In genomic region chr1:149103109-149104081, GRCh38 we compare ENCODE assay signal across 1 cellular context.
TF ChIP-seq lines count a peak whose summit lies in the region.

Gene NBPF9, minus strand, starts transcription at chr1:149103551. Its CDS starts 21,412 bp downstream, at chr1:149082139.

TF ChIP-seq in K562, 482 proteins besides CTCF, POLR2A, EP300 and RAD21 (continued from another document):
- TF ChIP-seq MTA3 (IDR thresholded peaks at IDR 0.05; ENCODE audit: borderline replicate concordance) (peak; percentile 25; the same call in 1 of the 2 replicates), CTBP1 (IDR thresholded peaks at IDR 0.05; ENCODE audit: borderline replicate concordance) (peak; percentile 77), L3MBTL2 (IDR thresholded peaks at IDR 0.05) (peak; percentile 60; the same call in 1 of the 2 replicates), SMAD4 (CRISPR knock-in tag; conservative IDR thresholded peaks at IDR 0.05) (peak; percentile 46; the same call in 1 of the 2 replicates), NRF1 (conservative IDR thresholded peaks at IDR 0.05 in 1 of 2, IDR thresholded peaks at IDR 0.05 in 1 of 2) (peak; percentile 97), DACH1 (IDR thresholded peaks at IDR 0.05; ENCODE audit: partially characterized antibody) (peak; percentile 54), E2F3 (CRISPR knock-in tag; IDR thresholded peaks at IDR 0.05) (0 out of 2 replicates have a peak, but pooled peaks have one; percentile 39), POLR2G (IDR thresholded peaks at IDR 0.05; ENCODE audit: low read depth, low read length) (peak; percentile 53)
- TF ChIP-seq, protein P1, sequence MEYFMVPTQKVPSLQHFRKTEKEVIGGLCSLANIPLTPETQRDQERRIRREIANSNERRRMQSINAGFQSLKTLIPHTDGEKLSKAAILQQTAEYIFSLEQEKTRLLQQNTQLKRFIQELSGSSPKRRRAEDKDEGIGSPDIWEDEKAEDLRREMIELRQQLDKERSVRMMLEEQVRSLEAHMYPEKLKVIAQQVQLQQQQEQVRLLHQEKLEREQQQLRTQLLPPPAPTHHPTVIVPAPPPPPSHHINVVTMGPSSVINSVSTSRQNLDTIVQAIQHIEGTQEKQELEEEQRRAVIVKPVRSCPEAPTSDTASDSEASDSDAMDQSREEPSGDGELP (CRISPR knock-in tag; IDR thresholded peaks at IDR 0.05; ENCODE audit: borderline replicate concordance), result peak; percentile 95
- TF ChIP-seq, protein P2, sequence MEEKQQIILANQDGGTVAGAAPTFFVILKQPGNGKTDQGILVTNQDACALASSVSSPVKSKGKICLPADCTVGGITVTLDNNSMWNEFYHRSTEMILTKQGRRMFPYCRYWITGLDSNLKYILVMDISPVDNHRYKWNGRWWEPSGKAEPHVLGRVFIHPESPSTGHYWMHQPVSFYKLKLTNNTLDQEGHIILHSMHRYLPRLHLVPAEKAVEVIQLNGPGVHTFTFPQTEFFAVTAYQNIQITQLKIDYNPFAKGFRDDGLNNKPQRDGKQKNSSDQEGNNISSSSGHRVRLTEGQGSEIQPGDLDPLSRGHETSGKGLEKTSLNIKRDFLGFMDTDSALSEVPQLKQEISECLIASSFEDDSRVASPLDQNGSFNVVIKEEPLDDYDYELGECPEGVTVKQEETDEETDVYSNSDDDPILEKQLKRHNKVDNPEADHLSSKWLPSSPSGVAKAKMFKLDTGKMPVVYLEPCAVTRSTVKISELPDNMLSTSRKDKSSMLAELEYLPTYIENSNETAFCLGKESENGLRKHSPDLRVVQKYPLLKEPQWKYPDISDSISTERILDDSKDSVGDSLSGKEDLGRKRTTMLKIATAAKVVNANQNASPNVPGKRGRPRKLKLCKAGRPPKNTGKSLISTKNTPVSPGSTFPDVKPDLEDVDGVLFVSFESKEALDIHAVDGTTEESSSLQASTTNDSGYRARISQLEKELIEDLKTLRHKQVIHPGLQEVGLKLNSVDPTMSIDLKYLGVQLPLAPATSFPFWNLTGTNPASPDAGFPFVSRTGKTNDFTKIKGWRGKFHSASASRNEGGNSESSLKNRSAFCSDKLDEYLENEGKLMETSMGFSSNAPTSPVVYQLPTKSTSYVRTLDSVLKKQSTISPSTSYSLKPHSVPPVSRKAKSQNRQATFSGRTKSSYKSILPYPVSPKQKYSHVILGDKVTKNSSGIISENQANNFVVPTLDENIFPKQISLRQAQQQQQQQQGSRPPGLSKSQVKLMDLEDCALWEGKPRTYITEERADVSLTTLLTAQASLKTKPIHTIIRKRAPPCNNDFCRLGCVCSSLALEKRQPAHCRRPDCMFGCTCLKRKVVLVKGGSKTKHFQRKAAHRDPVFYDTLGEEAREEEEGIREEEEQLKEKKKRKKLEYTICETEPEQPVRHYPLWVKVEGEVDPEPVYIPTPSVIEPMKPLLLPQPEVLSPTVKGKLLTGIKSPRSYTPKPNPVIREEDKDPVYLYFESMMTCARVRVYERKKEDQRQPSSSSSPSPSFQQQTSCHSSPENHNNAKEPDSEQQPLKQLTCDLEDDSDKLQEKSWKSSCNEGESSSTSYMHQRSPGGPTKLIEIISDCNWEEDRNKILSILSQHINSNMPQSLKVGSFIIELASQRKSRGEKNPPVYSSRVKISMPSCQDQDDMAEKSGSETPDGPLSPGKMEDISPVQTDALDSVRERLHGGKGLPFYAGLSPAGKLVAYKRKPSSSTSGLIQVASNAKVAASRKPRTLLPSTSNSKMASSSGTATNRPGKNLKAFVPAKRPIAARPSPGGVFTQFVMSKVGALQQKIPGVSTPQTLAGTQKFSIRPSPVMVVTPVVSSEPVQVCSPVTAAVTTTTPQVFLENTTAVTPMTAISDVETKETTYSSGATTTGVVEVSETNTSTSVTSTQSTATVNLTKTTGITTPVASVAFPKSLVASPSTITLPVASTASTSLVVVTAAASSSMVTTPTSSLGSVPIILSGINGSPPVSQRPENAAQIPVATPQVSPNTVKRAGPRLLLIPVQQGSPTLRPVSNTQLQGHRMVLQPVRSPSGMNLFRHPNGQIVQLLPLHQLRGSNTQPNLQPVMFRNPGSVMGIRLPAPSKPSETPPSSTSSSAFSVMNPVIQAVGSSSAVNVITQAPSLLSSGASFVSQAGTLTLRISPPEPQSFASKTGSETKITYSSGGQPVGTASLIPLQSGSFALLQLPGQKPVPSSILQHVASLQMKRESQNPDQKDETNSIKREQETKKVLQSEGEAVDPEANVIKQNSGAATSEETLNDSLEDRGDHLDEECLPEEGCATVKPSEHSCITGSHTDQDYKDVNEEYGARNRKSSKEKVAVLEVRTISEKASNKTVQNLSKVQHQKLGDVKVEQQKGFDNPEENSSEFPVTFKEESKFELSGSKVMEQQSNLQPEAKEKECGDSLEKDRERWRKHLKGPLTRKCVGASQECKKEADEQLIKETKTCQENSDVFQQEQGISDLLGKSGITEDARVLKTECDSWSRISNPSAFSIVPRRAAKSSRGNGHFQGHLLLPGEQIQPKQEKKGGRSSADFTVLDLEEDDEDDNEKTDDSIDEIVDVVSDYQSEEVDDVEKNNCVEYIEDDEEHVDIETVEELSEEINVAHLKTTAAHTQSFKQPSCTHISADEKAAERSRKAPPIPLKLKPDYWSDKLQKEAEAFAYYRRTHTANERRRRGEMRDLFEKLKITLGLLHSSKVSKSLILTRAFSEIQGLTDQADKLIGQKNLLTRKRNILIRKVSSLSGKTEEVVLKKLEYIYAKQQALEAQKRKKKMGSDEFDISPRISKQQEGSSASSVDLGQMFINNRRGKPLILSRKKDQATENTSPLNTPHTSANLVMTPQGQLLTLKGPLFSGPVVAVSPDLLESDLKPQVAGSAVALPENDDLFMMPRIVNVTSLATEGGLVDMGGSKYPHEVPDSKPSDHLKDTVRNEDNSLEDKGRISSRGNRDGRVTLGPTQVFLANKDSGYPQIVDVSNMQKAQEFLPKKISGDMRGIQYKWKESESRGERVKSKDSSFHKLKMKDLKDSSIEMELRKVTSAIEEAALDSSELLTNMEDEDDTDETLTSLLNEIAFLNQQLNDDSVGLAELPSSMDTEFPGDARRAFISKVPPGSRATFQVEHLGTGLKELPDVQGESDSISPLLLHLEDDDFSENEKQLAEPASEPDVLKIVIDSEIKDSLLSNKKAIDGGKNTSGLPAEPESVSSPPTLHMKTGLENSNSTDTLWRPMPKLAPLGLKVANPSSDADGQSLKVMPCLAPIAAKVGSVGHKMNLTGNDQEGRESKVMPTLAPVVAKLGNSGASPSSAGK (IDR thresholded peaks at IDR 0.05), result peak; percentile 40; the same call in 1 of the 2 replicates
